In genomic region chr6:29763491-29764289, GRCh38 we compare ENCODE assay signal across 10 cellular contexts. TPM values are rescaled to one million over a fixed set of nuclear protein-coding genes. Genes with fewer than 3 reads are reported as not detected.
DNase-seq lines count a peak whose midpoint lies in the region; ATAC-seq, FAIRE-seq and TF ChIP-seq lines count a peak whose summit lies in the region.
"Had no signal": no experiment of that assay in that cellular context is flagged by ENCODE, and none has a peak within 500 bp of the region (broad histone marks: within the 10 kb centered on the region; RNA-seq: fewer than 3 reads in every experiment).

No MANE protein-coding gene starts in this region.

- H3K27me3 ChIP-seq in astrocyte (ENCODE audit: insufficient read depth, low read length) = no peaks in the 10 kb centered on the region
- no peaks in the 10 kb centered on the region for H3K27me3 ChIP-seq in right atrium auricular region

- H3K27ac ChIP-seq in astrocyte (ENCODE audit: low read depth, low read length) (no peak overlapping the region), right atrium auricular region (peak overlapping the region; percentile 29 to 42)

- TF ChIP-seq CTCF in astrocyte (IDR thresholded peaks at IDR 0.05; ENCODE audit: insufficient read depth, low read depth, low read length) = no peak
- TF ChIP-seq CTCF in right atrium auricular region (IDR thresholded peaks at IDR 0.05) = no peak

- ATAC-seq in HG03196 (IDR thresholded peaks at IDR 0.05; ENCODE audit: unreplicated experiment) (no peak), GM21825 (IDR thresholded peaks at IDR 0.05; ENCODE audit: unreplicated experiment) (no peak)
- ATAC-seq: T-helper 17 cell had no signal

- peaks cover 17% of the 10 kb centered on the region for H3K4me1 Mint-ChIP-seq in astrocyte (ENCODE audit: low read depth, unreplicated experiment)
- peaks cover 19% of the 10 kb centered on the region for H3K4me1 Mint-ChIP-seq in activated naive CD4-positive, alpha-beta T cell treated with anti-CD3 and anti-CD28 coated beads, Interleukin-2, amount 10 ng/mL, durations not matched to agents 7 days and 5 days
- H3K4me1 Mint-ChIP-seq: central memory CD8-positive, alpha-beta T cell had no signal

- CTCF ChIA-PET in activated naive CD4-positive, alpha-beta T cell treated with anti-CD3 and anti-CD28 coated beads, Interleukin-2, amount 10 ng/mL, durations not matched to agents 7 days and 5 days (lab: Charles Lee) = interaction anchor here (1.5 to 1.8 kb wide), 2 partner anchors 10 to 26 kb away, joined by 7 to 9 read pairs; no protein-coding TSS in a partner anchor

- H3K4me3 Mint-ChIP-seq in astrocyte (ENCODE audit: unreplicated experiment) = no peak overlapping the region
- no peak overlapping the region for H3K4me3 Mint-ChIP-seq in activated naive CD4-positive, alpha-beta T cell treated with anti-CD3 and anti-CD28 coated beads, Interleukin-2, amount 10 ng/mL, durations not matched to agents 7 days and 5 days
- H3K4me3 Mint-ChIP-seq: central memory CD8-positive, alpha-beta T cell; T-helper 17 cell had no signal

- no peak overlapping the region for H3K4me3 ChIP-seq in astrocyte (ENCODE audit: insufficient read depth, low read depth, low read length)
- H3K4me3 ChIP-seq in right atrium auricular region = no peak overlapping the region

- DNase-seq in CD1c-positive myeloid dendritic cell (ENCODE audit: extremely low spot score) (peak; percentile 20), M059J (ENCODE audit: low read depth) (peak; percentile 87), astrocyte (ENCODE audit: low read depth) (peak; percentile 67), right atrium auricular region (ENCODE audit: low spot score) (no peak)
- no peak for DNase-seq in effector CD4-positive, alpha-beta T cell
- no peak for DNase-seq in activated naive CD4-positive, alpha-beta T cell treated with anti-CD3 and anti-CD28 coated beads, Interleukin-2, amount 10 ng/mL, durations not matched to agents 7 days and 5 days
- DNase-seq: T-helper 17 cell had no signal

- peak overlapping the region; percentile 34 for H3K27ac Mint-ChIP-seq in astrocyte (ENCODE audit: unreplicated experiment)
- no peak overlapping the region for H3K27ac Mint-ChIP-seq in activated naive CD4-positive, alpha-beta T cell treated with anti-CD3 and anti-CD28 coated beads, Interleukin-2, amount 10 ng/mL, durations not matched to agents 7 days and 5 days
- H3K27ac Mint-ChIP-seq: T-helper 17 cell had no signal

- H3K27me3 Mint-ChIP-seq in astrocyte (ENCODE audit: low read depth, unreplicated experiment) = peaks cover 20% of the 10 kb centered on the region
- H3K27me3 Mint-ChIP-seq in activated naive CD4-positive, alpha-beta T cell treated with anti-CD3 and anti-CD28 coated beads, Interleukin-2, amount 10 ng/mL, durations not matched to agents 7 days and 5 days = peaks cover 17% of the 10 kb centered on the region

- H3K79me2 ChIP-seq in astrocyte (ENCODE audit: insufficient read depth, low read length) = no peaks in the 10 kb centered on the region

- H3K9me3 Mint-ChIP-seq in astrocyte (ENCODE audit: unreplicated experiment) = peaks cover 5% of the 10 kb centered on the region
- H3K9me3 Mint-ChIP-seq in activated naive CD4-positive, alpha-beta T cell treated with anti-CD3 and anti-CD28 coated beads, Interleukin-2, amount 10 ng/mL, durations not matched to agents 7 days and 5 days = no peaks in the 10 kb centered on the region
- H3K9me3 Mint-ChIP-seq: central memory CD8-positive, alpha-beta T cell had no signal

- H3K36me3 ChIP-seq in astrocyte (ENCODE audit: insufficient read depth, low read length) (no peaks in the 10 kb centered on the region), right atrium auricular region (no peaks in the 10 kb centered on the region)

- H4K20me1 ChIP-seq in astrocyte (ENCODE audit: insufficient read depth, low read length) = no peaks in the 10 kb centered on the region

- H3K9me3 ChIP-seq in astrocyte (ENCODE audit: insufficient read depth, low read depth, low read length) (no peaks in the 10 kb centered on the region), right atrium auricular region (no peaks in the 10 kb centered on the region)

- no peak for FAIRE-seq in astrocyte (lab: Jason Lieb, UNC)

- H3K9ac ChIP-seq in astrocyte (ENCODE audit: low read length) = no peak overlapping the region

- peak overlapping the region; percentile 5 for H3K4me2 ChIP-seq in astrocyte (ENCODE audit: low read length)

- no peaks in the 10 kb centered on the region for H3K36me3 Mint-ChIP-seq in astrocyte (ENCODE audit: low read depth, unreplicated experiment)
- no peaks in the 10 kb centered on the region for H3K36me3 Mint-ChIP-seq in activated naive CD4-positive, alpha-beta T cell treated with anti-CD3 and anti-CD28 coated beads, Interleukin-2, amount 10 ng/mL, durations not matched to agents 7 days and 5 days

- H3K4me1 ChIP-seq in astrocyte (ENCODE audit: insufficient read depth, low read length) (peaks cover 6% of the 10 kb centered on the region), right atrium auricular region (peaks cover 0 to 13% of the 10 kb centered on the region in 2 donors)

- no peak overlapping the region for H2AFZ ChIP-seq in astrocyte (ENCODE audit: low read depth, low read length)

RNA-seq across cellular contexts. Expression of gene HLA-F, which starts 40.5 kb away (rescaled TPM):
- 379 and 414 TPM in 2 replicates for total RNA-seq in M059J (2014; rRNA removed; shearing (Covaris generic))
- total RNA-seq in astrocyte (6.0 and 7.4 TPM in 2 replicates), right atrium auricular region (10 to 100 TPM; 21.1 to 36.7 TPM)

Comparison
In these comparisons a context has a peak if more than half of its experiments do, and no peak if none do; other contexts are left out.
1. DNase-seq: peak in CD1c-positive myeloid dendritic cell (single experiment), M059J (single experiment) and astrocyte (single experiment); none in right atrium auricular region (single experiment), effector CD4-positive, alpha-beta T cell (single experiment) and activated naive CD4-positive, alpha-beta T cell treated with anti-CD3 and anti-CD28 coated beads, Interleukin-2, amount 10 ng/mL, durations not matched to agents 7 days and 5 days (single experiment).
2. RNA of gene HLA-F, which starts 40.5 kb away (total RNA-seq): 379 to 414 TPM in M059J; 21.1 to 36.7 TPM in right atrium auricular region and 6.0 to 7.4 TPM in astrocyte; every median in the first group is over 10 times any median in the second.